ENCODE assay signal across 9 cellular contexts in genomic region chr1:1597275-1597930, GRCh38. TPM values are rescaled to one million over a fixed set of nuclear protein-coding genes. Genes with fewer than 3 reads are reported as not detected.
A peak's percentile ranks its signal among the peaks of the same experiment; 100 is the strongest.
DNase-seq lines count a peak whose midpoint lies in the region; ATAC-seq and TF ChIP-seq lines count a peak whose summit lies in the region.
"Had no signal": no experiment of that assay in that cellular context is flagged by ENCODE, and none has a peak within 500 bp of the region (broad histone marks: within the 10 kb centered on the region; RNA-seq: fewer than 3 reads in every experiment).

No MANE protein-coding gene starts in this region.

- H3K4me3 ChIP-seq in GM06990 (replicated peaks; ENCODE audit: low read depth, low read length): no peak overlapping the region
- H3K4me3 ChIP-seq in right atrium auricular region: no peak overlapping the region
- H3K4me3 ChIP-seq in ovary: no peak overlapping the region
- H3K4me3 ChIP-seq: skin epidermis had no signal

- H3K27ac Mint-ChIP-seq in T-helper 17 cell: no peak overlapping the region

- no peak for TF ChIP-seq EP300 in ovary (IDR thresholded peaks at IDR 0.05)

- H3K4me3 Mint-ChIP-seq in T-helper 17 cell: peak overlapping the region; percentile 57

- intact Hi-C loops in ovary (cut with DNase I): no loop called here

- TF ChIP-seq CTCF in GM06990 (IDR thresholded peaks at IDR 0.05; ENCODE audit: insufficient read depth, low read length, poor library complexity, severe bottlenecking) (peak; percentile 49), right atrium auricular region (IDR thresholded peaks at IDR 0.05) (peak; percentile 12 to 39), ovary (IDR thresholded peaks at IDR 0.05) (no peak)

- peak; percentile 35 for ATAC-seq in T-helper 17 cell
- no peak for ATAC-seq in GM18861 (IDR thresholded peaks at IDR 0.05; ENCODE audit: unreplicated experiment)

- TF ChIP-seq POLR2A in ovary (IDR thresholded peaks at IDR 0.05): no peak

- peaks cover 5% of the 10 kb centered on the region for H3K27me3 Mint-ChIP-seq in T-helper 17 cell

- peaks cover 0 to 22% of the 10 kb centered on the region in 2 donors for H3K4me1 ChIP-seq in right atrium auricular region
- H3K4me1 ChIP-seq in ovary (ENCODE audit: insufficient read depth): peaks cover 10% of the 10 kb centered on the region

- DNase-seq in A172 (ENCODE audit: low spot score) (peak; percentile 20), GM06990 (ENCODE audit: extremely low read depth, insufficient read length) (no peak), T-helper 17 cell (no peak), right atrium auricular region (ENCODE audit: low spot score) (no peak), ovary (no peak), DMS153 (lab: John Stamatoyannopoulos, UW) (no peak), NCI-H1092 treated with DMSO at 0.1 percent for 48 hours (lab: John Stamatoyannopoulos, UW) (no peak)

- H3K4me1 Mint-ChIP-seq in T-helper 17 cell: peaks cover 3% of the 10 kb centered on the region

- H3K27ac ChIP-seq in right atrium auricular region (no peak overlapping the region), ovary (no peak overlapping the region)
- H3K27ac ChIP-seq: skin epidermis had no signal

- no peaks in the 10 kb centered on the region for H3K36me3 ChIP-seq in GM06990 (ENCODE audit: control insufficient read depth, insufficient read depth, low read length)
- no peaks in the 10 kb centered on the region for H3K36me3 ChIP-seq in right atrium auricular region
- no peaks in the 10 kb centered on the region for H3K36me3 ChIP-seq in ovary

- 12 to 19% (median 14%) methylated on average over 13 to 14 of the region's 16 CpGs for WGBS in ovary, 3 donors

- H3K9me3 ChIP-seq in T-helper 17 cell (ENCODE audit: control insufficient read depth, low read length, poor library complexity, severe bottlenecking): no peaks in the 10 kb centered on the region
- no peaks in the 10 kb centered on the region for H3K9me3 ChIP-seq in right atrium auricular region
- H3K9me3 ChIP-seq in ovary: no peaks in the 10 kb centered on the region

- no peaks in the 10 kb centered on the region for H3K36me3 Mint-ChIP-seq in T-helper 17 cell (ENCODE audit: low read depth)

- H3K27me3 ChIP-seq in GM06990 (replicated peaks; ENCODE audit: control insufficient read depth, insufficient read depth, low read length) (no peaks in the 10 kb centered on the region), right atrium auricular region (no peaks in the 10 kb centered on the region), ovary (peaks cover 8% of the 10 kb centered on the region)

RNA-seq across cellular contexts. Expression of gene FNDC10, which starts 2.5 kb away (rescaled TPM):
- not detected in 2 replicates for total RNA-seq in A172 (2014; rRNA removed; shearing (Covaris generic))
- 1 to 10 TPM; 3.3 to 3.4 TPM for total RNA-seq in T-helper 17 cell
- total RNA-seq in right atrium auricular region: 1 to 10 TPM; 2.5 to 2.7 TPM
- 1 to 10 TPM in 5 of 7 donors, under 1 TPM in 2; 0.33 to 3.2 (median 2.0) TPM for total RNA-seq in ovary
- polyA plus RNA-seq in ovary: 1 to 10 TPM in 1 of 2 donors, not detected in 1; 1.5 TPM

RNA-seq across cellular contexts. Expression of gene MIB2, which starts 17.9 kb away (rescaled TPM):
- total RNA-seq in A172 (2014; rRNA removed; shearing (Covaris generic)): 13.9 and 19.4 TPM in 2 replicates
- total RNA-seq in T-helper 17 cell (10 to 100 TPM; 42.0 to 50.0 TPM), right atrium auricular region (10 to 100 TPM; 42.4 to 45.6 TPM), ovary (100 to 1,000 TPM in 2 of 7 donors, 10 to 100 TPM in 5; 68.8 to 110 (median 81.6) TPM)
- 10 to 100 TPM in 1 of 2 donors, 1 to 10 TPM in 1; 1.8 to 71.1 TPM for polyA plus RNA-seq in ovary

RNA-seq across cellular contexts. Expression of gene SSU72, which starts 22.7 kb away (rescaled TPM):
- total RNA-seq in A172 (2014; rRNA removed; shearing (Covaris generic)): 49.7 and 56.2 TPM in 2 replicates
- total RNA-seq in T-helper 17 cell (100 to 1,000 TPM in 1 of 2 donors, 10 to 100 TPM in 1; 99.3 to 103 TPM), right atrium auricular region (100 to 1,000 TPM in 1 of 2 donors, 10 to 100 TPM in 1; 98.3 to 121 TPM), ovary (100 to 1,000 TPM in 6 of 7 donors, 10 to 100 TPM in 1; 91.9 to 119 (median 113) TPM)
- 100 to 1,000 TPM in 1 of 2 donors, 10 to 100 TPM in 1; 72.3 to 107 TPM for polyA plus RNA-seq in ovary

RNA-seq across cellular contexts. Expression of gene MMP23B, which starts 34.6 kb away (rescaled TPM):
- total RNA-seq in A172 (2014; rRNA removed; shearing (Covaris generic)): 3.9 TPM in 1 of 2 replicates, not detected in the other
- 1 to 10 TPM; 3.9 to 4.2 TPM for total RNA-seq in T-helper 17 cell
- 10 to 100 TPM; 17.5 to 26.9 TPM for total RNA-seq in right atrium auricular region
- total RNA-seq in ovary: 100 to 1,000 TPM in 3 of 7 donors, 10 to 100 TPM in 4; 25.4 to 128 (median 84.8) TPM
- polyA plus RNA-seq in ovary: 10 to 100 TPM in 1 of 2 donors, under 1 TPM in 1; 0.88 to 32.9 TPM

RNA-seq across cellular contexts. Expression of gene TMEM240, which starts 57.0 kb away (rescaled TPM):
- total RNA-seq in A172 (2014; rRNA removed; shearing (Covaris generic)): not detected in 2 replicates
- total RNA-seq in T-helper 17 cell (under 1 TPM in 1 of 2 donors, not detected in 1; 0.44 TPM), right atrium auricular region (1 to 10 TPM; 1.4 to 2.8 TPM), ovary (10 to 100 TPM in 3 of 7 donors, 1 to 10 TPM in 4; 6.2 to 20.8 (median 9.9) TPM)
- 10 to 100 TPM in 1 of 2 donors, not detected in 1; 30.3 TPM for polyA plus RNA-seq in ovary

Comparison
In these comparisons a context has a peak if more than half of its experiments do, and no peak if none do; other contexts are left out.
1. CTCF ChIP-seq: peak in GM06990 (single experiment) and right atrium auricular region (2 of 2); none in ovary (0 of 3).